ENCODE assay signal across 1 cellular context in the genomic region with DNA sequence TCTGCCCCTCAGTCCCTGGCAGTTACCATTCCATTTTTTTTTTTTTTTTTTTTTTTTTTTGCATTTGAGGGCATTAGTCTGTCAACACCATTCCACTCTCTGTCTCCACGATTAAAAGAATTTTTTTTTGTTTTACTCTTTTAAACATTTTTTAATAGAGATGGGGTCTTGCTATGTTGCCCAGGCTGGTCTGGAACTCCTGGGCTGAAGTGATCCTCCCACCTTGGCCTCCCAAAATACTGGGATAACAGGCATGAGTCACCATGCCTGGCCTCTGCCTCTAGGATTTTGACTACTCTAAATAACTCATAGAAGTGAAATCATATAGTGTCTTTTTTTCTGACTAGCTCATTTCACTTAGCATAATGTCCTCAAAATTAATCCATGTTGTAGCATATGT.
TF ChIP-seq lines count a peak whose summit lies in the region.

No MANE protein-coding gene starts in this region.

TF ChIP-seq in K562, 482 proteins besides CTCF, POLR2A, EP300 and RAD21:
- TF ChIP-seq BCOR (IDR thresholded peaks at IDR 0.05) (peak; percentile 87), ZNF121 (CRISPR knock-in tag; conservative IDR thresholded peaks at IDR 0.05) (peak; percentile 99), KDM1A (IDR thresholded peaks at IDR 0.05) (peak in 1 of 2 experiments; percentile 60; a peak in 1 of 4 replicates), ZNF253 (CRISPR knock-in tag; conservative IDR thresholded peaks at IDR 0.05) (no peak), RBM25 (IDR thresholded peaks at IDR 0.05; ENCODE audit: low read depth, low read length, severe bottlenecking) (peak; percentile 87), HDAC1 (IDR thresholded peaks at IDR 0.05) (0 out of 4 replicates have a peak, but pooled peaks of 1 of the 2 experiments have one; percentile 19)
- TF ChIP-seq, protein P1, sequence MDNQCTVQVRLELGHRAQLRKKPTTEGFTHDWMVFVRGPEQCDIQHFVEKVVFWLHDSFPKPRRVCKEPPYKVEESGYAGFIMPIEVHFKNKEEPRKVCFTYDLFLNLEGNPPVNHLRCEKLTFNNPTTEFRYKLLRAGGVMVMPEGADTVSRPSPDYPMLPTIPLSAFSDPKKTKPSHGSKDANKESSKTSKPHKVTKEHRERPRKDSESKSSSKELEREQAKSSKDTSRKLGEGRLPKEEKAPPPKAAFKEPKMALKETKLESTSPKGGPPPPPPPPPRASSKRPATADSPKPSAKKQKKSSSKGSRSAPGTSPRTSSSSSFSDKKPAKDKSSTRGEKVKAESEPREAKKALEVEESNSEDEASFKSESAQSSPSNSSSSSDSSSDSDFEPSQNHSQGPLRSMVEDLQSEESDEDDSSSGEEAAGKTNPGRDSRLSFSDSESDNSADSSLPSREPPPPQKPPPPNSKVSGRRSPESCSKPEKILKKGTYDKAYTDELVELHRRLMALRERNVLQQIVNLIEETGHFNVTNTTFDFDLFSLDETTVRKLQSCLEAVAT (IDR thresholded peaks at IDR 0.05): no peak
- TF ChIP-seq, protein P2, sequence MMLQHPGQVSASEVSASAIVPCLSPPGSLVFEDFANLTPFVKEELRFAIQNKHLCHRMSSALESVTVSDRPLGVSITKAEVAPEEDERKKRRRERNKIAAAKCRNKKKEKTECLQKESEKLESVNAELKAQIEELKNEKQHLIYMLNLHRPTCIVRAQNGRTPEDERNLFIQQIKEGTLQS (IDR thresholded peaks at IDR 0.05): peak; percentile 30; the same call in 1 of the 2 replicates
- TF ChIP-seq, protein P2 (CRISPR knock-in tag; conservative IDR thresholded peaks at IDR 0.05): no peak
- TF ChIP-seq, protein P3, sequence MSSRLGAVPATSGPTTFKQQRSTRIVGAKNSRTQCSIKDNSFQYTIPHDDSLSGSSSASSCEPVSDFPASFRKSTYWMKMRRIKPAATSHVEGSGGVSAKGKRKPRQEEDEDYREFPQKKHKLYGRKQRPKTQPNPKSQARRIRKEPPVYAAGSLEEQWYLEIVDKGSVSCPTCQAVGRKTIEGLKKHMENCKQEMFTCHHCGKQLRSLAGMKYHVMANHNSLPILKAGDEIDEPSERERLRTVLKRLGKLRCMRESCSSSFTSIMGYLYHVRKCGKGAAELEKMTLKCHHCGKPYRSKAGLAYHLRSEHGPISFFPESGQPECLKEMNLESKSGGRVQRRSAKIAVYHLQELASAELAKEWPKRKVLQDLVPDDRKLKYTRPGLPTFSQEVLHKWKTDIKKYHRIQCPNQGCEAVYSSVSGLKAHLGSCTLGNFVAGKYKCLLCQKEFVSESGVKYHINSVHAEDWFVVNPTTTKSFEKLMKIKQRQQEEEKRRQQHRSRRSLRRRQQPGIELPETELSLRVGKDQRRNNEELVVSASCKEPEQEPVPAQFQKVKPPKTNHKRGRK (tag; IDR thresholded peaks at IDR 0.05): 0 out of 2 replicates have a peak, but pooled peaks have one; percentile 47
